13 cellular contexts compared by ENCODE assay signal in genomic region chr9:136242908-136243525, GRCh38. TPM values are rescaled to one million over a fixed set of nuclear protein-coding genes. Genes with fewer than 3 reads are reported as not detected.
A peak's percentile ranks its signal among the peaks of the same experiment; 100 is the strongest.
DNase-seq lines count a peak whose midpoint lies in the region; ATAC-seq and TF ChIP-seq lines count a peak whose summit lies in the region.
"Had no signal": no experiment of that assay in that cellular context is flagged by ENCODE, and none has a peak within 500 bp of the region (broad histone marks: within the 10 kb centered on the region; RNA-seq: fewer than 3 reads in every experiment).

No MANE protein-coding gene starts in this region.

- peaks cover 8% of the 10 kb centered on the region; the same call in 1 of the 2 replicates for H3K36me3 ChIP-seq in Karpas-422 (ENCODE audit: insufficient read depth, low read length)
- no peaks in the 10 kb centered on the region for H3K36me3 ChIP-seq in neural cell (ENCODE audit: insufficient read depth, low read length)

- H3K27me3 ChIP-seq in Karpas-422 (ENCODE audit: low read length) (no peaks in the 10 kb centered on the region), neural cell (ENCODE audit: insufficient read depth, low read depth, low read length) (no peaks in the 10 kb centered on the region)
- H3K27me3 ChIP-seq: hepatocyte had no signal

- H2AFZ ChIP-seq in Karpas-422 (ENCODE audit: low read length): no peak overlapping the region
- H2AFZ ChIP-seq in neural cell (ENCODE audit: low read depth, low read length): no peak overlapping the region
- H2AFZ ChIP-seq: hepatocyte had no signal

- H3K27me3 Mint-ChIP-seq in activated CD4-positive, alpha-beta T cell treated with anti-CD3 and anti-CD28 coated beads for 36 hours: no peaks in the 10 kb centered on the region
- H3K27me3 Mint-ChIP-seq in activated naive CD8-positive, alpha-beta T cell treated with anti-CD3 and anti-CD28 coated beads for 36 hours: no peaks in the 10 kb centered on the region

- H3K9ac ChIP-seq in Karpas-422 (ENCODE audit: low read length): peak overlapping the region; percentile 84
- no peak overlapping the region for H3K9ac ChIP-seq in neural cell (ENCODE audit: low read length)

- no peak for TF ChIP-seq EP300 in neural cell (conservative IDR thresholded peaks at IDR 0.05; ENCODE audit: poor library complexity, severe bottlenecking)

- no peak for TF ChIP-seq RAD21 in neural cell (conservative IDR thresholded peaks at IDR 0.05)

- DNase-seq in activated CD4-positive, alpha-beta T cell treated with anti-CD3 and anti-CD28 coated beads for 36 hours: no peak
- no peak for DNase-seq in activated CD4-positive, alpha-beta T cell treated with anti-CD3 and anti-CD28 coated beads for 1 hour
- DNase-seq in Karpas-422 (peak; percentile 84), NCI-H2227 (lab: John Stamatoyannopoulos, UW; ENCODE audit: unreplicated experiment) (no peak), KG1 (lab: John Stamatoyannopoulos, UW) (no peak)
- no peak for DNase-seq in activated naive CD8-positive, alpha-beta T cell treated with anti-CD3 and anti-CD28 coated beads for 36 hours
- DNase-seq: activated CD8-positive, alpha-beta memory T cell treated with anti-CD3 and anti-CD28 coated beads, Interleukin-2, amount 50 U/mL, for 4 hours; NCI-H1694 treated with DMSO at 0.1 percent for 48 hours had no signal

- CTCF ChIA-PET in activated CD4-positive, alpha-beta T cell treated with anti-CD3 and anti-CD28 coated beads for 36 hours (lab: Charles Lee): interaction anchor here (0.8 to 1.3 kb wide), 3 partner anchors 10 to 40 kb away, joined by 3 to 5 read pairs (median 3); no protein-coding TSS in a partner anchor

- H3K4me3 ChIP-seq in Karpas-422 (ENCODE audit: low read length): peak overlapping the region; percentile 43; the same call in 1 of the 2 replicates
- H3K4me3 ChIP-seq in neural cell (ENCODE audit: low read length): peak overlapping the region; percentile 83
- H3K4me3 ChIP-seq: hepatocyte, SJSA1 had no signal

- H3K79me2 ChIP-seq in Karpas-422 (ENCODE audit: low read length) (peaks cover 15% of the 10 kb centered on the region; the same call in 1 of the 2 replicates), neural cell (replicated peaks; ENCODE audit: insufficient read depth, low read length) (peaks cover 32% of the 10 kb centered on the region)

- H3K4me1 ChIP-seq in Karpas-422 (ENCODE audit: low read length): peaks cover 77% of the 10 kb centered on the region

- peaks cover 28% of the 10 kb centered on the region for H3K4me1 Mint-ChIP-seq in activated CD4-positive, alpha-beta T cell treated with anti-CD3 and anti-CD28 coated beads for 36 hours
- H3K4me1 Mint-ChIP-seq in activated naive CD8-positive, alpha-beta T cell treated with anti-CD3 and anti-CD28 coated beads for 36 hours: peaks cover 54% of the 10 kb centered on the region

- peak overlapping the region; percentile 89 for H3K4me2 ChIP-seq in Karpas-422 (ENCODE audit: low read depth, low read length, poor library complexity, severe bottlenecking)
- H3K4me2 ChIP-seq in neural cell (ENCODE audit: low read length): no peak overlapping the region

- H3K9me3 ChIP-seq in Karpas-422 (ENCODE audit: low read length) (no peaks in the 10 kb centered on the region), neural cell (ENCODE audit: low read length) (no peaks in the 10 kb centered on the region)

- no peaks in the 10 kb centered on the region for H3F3A ChIP-seq in neural cell (ENCODE audit: insufficient read depth, low read length, poor library complexity, severe bottlenecking)

- H3K4me3 Mint-ChIP-seq in activated CD4-positive, alpha-beta T cell treated with anti-CD3 and anti-CD28 coated beads for 36 hours: no peak overlapping the region
- H3K4me3 Mint-ChIP-seq in activated naive CD8-positive, alpha-beta T cell treated with anti-CD3 and anti-CD28 coated beads for 36 hours: no peak overlapping the region

- no peaks in the 10 kb centered on the region for H3K9me3 Mint-ChIP-seq in activated CD4-positive, alpha-beta T cell treated with anti-CD3 and anti-CD28 coated beads for 36 hours (ENCODE audit: low read depth)
- no peaks in the 10 kb centered on the region for H3K9me3 Mint-ChIP-seq in activated naive CD8-positive, alpha-beta T cell treated with anti-CD3 and anti-CD28 coated beads for 36 hours

- H3K27ac ChIP-seq in Karpas-422 (ENCODE audit: low read length): peak overlapping the region; percentile 72
- no peak overlapping the region for H3K27ac ChIP-seq in neural cell (ENCODE audit: low read length)
- H3K27ac ChIP-seq: hepatocyte, SJSA1 had no signal

- peaks cover 59% of the 10 kb centered on the region for H4K20me1 ChIP-seq in Karpas-422 (ENCODE audit: insufficient read depth, low read depth, low read length)
- H4K20me1 ChIP-seq in neural cell (ENCODE audit: insufficient read depth): no peaks in the 10 kb centered on the region

- POLR2A ChIA-PET in activated CD4-positive, alpha-beta T cell treated with anti-CD3 and anti-CD28 coated beads for 36 hours (lab: Charles Lee): interaction anchor here (1.0 kb wide), 1 partner anchor 20 kb away, joined by 3 read pairs; no protein-coding TSS in a partner anchor

- ATAC-seq in activated CD4-positive, alpha-beta T cell treated with anti-CD3 and anti-CD28 coated beads for 36 hours: no peak
- ATAC-seq in GM21515 (IDR thresholded peaks at IDR 0.05; ENCODE audit: unreplicated experiment): no peak

- peak overlapping the region; percentile 95 for H3K27ac Mint-ChIP-seq in activated CD4-positive, alpha-beta T cell treated with anti-CD3 and anti-CD28 coated beads for 36 hours
- H3K27ac Mint-ChIP-seq in activated naive CD8-positive, alpha-beta T cell treated with anti-CD3 and anti-CD28 coated beads for 36 hours: peak overlapping the region; percentile 98

- peaks cover 11% of the 10 kb centered on the region for H3K36me3 Mint-ChIP-seq in activated CD4-positive, alpha-beta T cell treated with anti-CD3 and anti-CD28 coated beads for 36 hours (ENCODE audit: low read depth)
- peaks cover 3% of the 10 kb centered on the region for H3K36me3 Mint-ChIP-seq in activated naive CD8-positive, alpha-beta T cell treated with anti-CD3 and anti-CD28 coated beads for 36 hours

- no peak for TF ChIP-seq CTCF in neural cell (IDR thresholded peaks at IDR 0.05; ENCODE audit: poor library complexity, severe bottlenecking)

- intact Hi-C loops in activated CD4-positive, alpha-beta T cell treated with anti-CD3 and anti-CD28 coated beads for 36 hours (cut with DNase I, micrococcal nuclease): loop anchor here in 1 of 2 experiments (10.0 kb wide), 2 partner anchors 552 to 1212 kb away; partner anchors contain the start of genes CCDC183, NSMF and TMEM141

- H3K9me2 ChIP-seq in Karpas-422 (replicated peaks; ENCODE audit: insufficient read depth, low read length) (no peaks in the 10 kb centered on the region), neural cell (ENCODE audit: insufficient read depth, low read length) (no peaks in the 10 kb centered on the region)

TF ChIP-seq in neural cell, 6 proteins besides CTCF, POLR2A, EP300 and RAD21:
- TF ChIP-seq REST (IDR thresholded peaks at IDR 0.05; ENCODE audit: borderline replicate concordance) (no peak), MXI1 (conservative IDR thresholded peaks at IDR 0.05; ENCODE audit: poor library complexity, severe bottlenecking) (no peak), TAF1 (IDR thresholded peaks at IDR 0.05; ENCODE audit: low read depth) (no peak), POLR2AphosphoS5 (IDR thresholded peaks at IDR 0.05) (no peak), EZH2 (IDR thresholded peaks at IDR 0.05; ENCODE audit: borderline replicate concordance, insufficient read depth, low read length, poor library complexity, severe bottlenecking) (no peak), SMC3 (conservative IDR thresholded peaks at IDR 0.05; ENCODE audit: poor library complexity) (no peak)

RNA-seq across cellular contexts. Expression of gene QSOX2, which starts 2.6 kb away (rescaled TPM):
- total RNA-seq in activated CD4-positive, alpha-beta T cell treated with anti-CD3 and anti-CD28 coated beads for 36 hours: 10 to 100 TPM; 18.1 to 21.2 TPM
- 11.3 and 18.9 TPM in 2 replicates for total RNA-seq in Karpas-422 (2014; rRNA removed; shearing (Covaris generic); ENCODE audit: low replicate concordance)
- 10 to 100 TPM; 17.0 to 18.3 TPM for total RNA-seq in activated naive CD8-positive, alpha-beta T cell treated with anti-CD3 and anti-CD28 coated beads for 36 hours
- 20.7 and 25.1 TPM in 2 replicates for polyA plus RNA-seq in neural cell
- polyA minus RNA-seq in neural cell: 12.7 and 17.8 TPM in 2 replicates

RNA-seq across cellular contexts. Expression of gene LHX3, which starts 38.1 kb away (rescaled TPM):
- not detected for total RNA-seq in activated CD4-positive, alpha-beta T cell treated with anti-CD3 and anti-CD28 coated beads for 36 hours
- not detected in 2 replicates for total RNA-seq in Karpas-422 (2014; rRNA removed; shearing (Covaris generic); ENCODE audit: low replicate concordance)
- not detected for total RNA-seq in activated naive CD8-positive, alpha-beta T cell treated with anti-CD3 and anti-CD28 coated beads for 36 hours
- not detected in 2 replicates for polyA plus RNA-seq in neural cell
- polyA minus RNA-seq in neural cell: 0.23 TPM in 1 of 2 replicates, not detected in the other
- total RNA-seq: hepatocyte, mucosa of gallbladder, SJSA1 had no signal
- polyA plus RNA-seq: hepatocyte had no signal
